In genomic region chr7:122166708-122167107, GRCh38 we compare ENCODE assay signal across 17 cellular contexts. TPM values are rescaled to one million over a fixed set of nuclear protein-coding genes. Genes with fewer than 3 reads are reported as not detected.
DNase-seq lines count a peak whose midpoint lies in the region; TF ChIP-seq lines count a peak whose summit lies in the region.
"Had no signal": no experiment of that assay in that cellular context is flagged by ENCODE, and none has a peak within 500 bp of the region (broad histone marks: within the 10 kb centered on the region; RNA-seq: fewer than 3 reads in every experiment).

No MANE protein-coding gene starts in this region.

- H3K36me3 ChIP-seq in fibroblast of lung (ENCODE audit: control insufficient read depth, insufficient read depth, low read length), result no peaks in the 10 kb centered on the region
- H3K36me3 ChIP-seq in trophoblast cell (ENCODE audit: control insufficient read depth in 1 of 2, insufficient read depth in 2 of 2, low read length in 2 of 2), result no peaks in the 10 kb centered on the region
- H3K36me3 ChIP-seq: stomach had no signal

- no peak overlapping the region for H2AK5ac ChIP-seq in trophoblast cell (ENCODE audit: low read length)

- POLR2A ChIA-PET in RWPE1 (lab: Yijun Ruan, JAX; ENCODE audit: low non-redundant PET), result no interaction called here

- no peak overlapping the region for H4K12ac ChIP-seq in trophoblast cell (ENCODE audit: low read depth, low read length)

- H3K18ac ChIP-seq in trophoblast cell (ENCODE audit: low read length), result no peak overlapping the region

- H3K9me3 ChIP-seq in fibroblast of lung (ENCODE audit: control insufficient read depth, insufficient read depth, low read depth, low read length), result no peaks in the 10 kb centered on the region
- H3K9me3 ChIP-seq in trophoblast cell (ENCODE audit: insufficient read depth, low read depth, low read length), result no peaks in the 10 kb centered on the region
- H3K9me3 ChIP-seq: stomach had no signal

- intact Hi-C loops in posterior cingulate gyrus (cut with DNase I), result no loop called here

- no peaks in the 10 kb centered on the region for H3K79me2 ChIP-seq in fibroblast of lung (ENCODE audit: control insufficient read depth, insufficient read depth, low read length)
- H3K79me2 ChIP-seq in trophoblast cell (ENCODE audit: control insufficient read depth, insufficient read depth, low read length, poor library complexity), result no peaks in the 10 kb centered on the region

- no peak overlapping the region for H4K8ac ChIP-seq in trophoblast cell (ENCODE audit: low read depth, low read length)

- no peak overlapping the region for H3K23ac ChIP-seq in trophoblast cell (ENCODE audit: low read length)

- no peak overlapping the region for H3K14ac ChIP-seq in trophoblast cell (ENCODE audit: low read length)

- no peak overlapping the region for H2BK120ac ChIP-seq in trophoblast cell (ENCODE audit: insufficient read depth, low read length, poor library complexity)

- no peak overlapping the region for H3K4ac ChIP-seq in trophoblast cell (ENCODE audit: low read depth, low read length)

- H3K27me3 ChIP-seq in fibroblast of lung (ENCODE audit: control insufficient read depth, insufficient read depth, low read length) (no peaks in the 10 kb centered on the region), trophoblast cell (ENCODE audit: insufficient read depth, low read length) (no peaks in the 10 kb centered on the region)
- H3K27me3 ChIP-seq: stomach had no signal

- H2AFZ ChIP-seq in fibroblast of lung (ENCODE audit: low read length) (no peak overlapping the region), trophoblast cell (ENCODE audit: insufficient read depth, low read length, poor library complexity) (no peak overlapping the region)

- H4K20me1 ChIP-seq in fibroblast of lung (ENCODE audit: control insufficient read depth, extremely low read depth, insufficient read depth, low read length), result no peaks in the 10 kb centered on the region

- DNase-seq in EL, result peak; percentile 83
- DNase-seq in RWPE1 (ENCODE audit: low spot score), result peak; percentile 21
- DNase-seq in fibroblast of lung (ENCODE audit: low read depth in 2 of 2), result peak; percentile 64 to 84
- DNase-seq in trophoblast cell, result peak; percentile 24 to 80
- DNase-seq in OCI-M1 (lab: John Stamatoyannopoulos, UW), result no peak
- no peak for DNase-seq in GM19240 (ENCODE audit: insufficient read length, low spot score)
- DNase-seq in cerebellar nuclear complex (lab: John Stamatoyannopoulos, UW), result no peak
- no peak for DNase-seq in posterior cingulate gyrus
- DNase-seq: activated CD8-positive, alpha-beta memory T cell treated with anti-CD3 and anti-CD28 coated beads, Interleukin-2, amount 50 U/mL, for 48 hours; CD4-positive, alpha-beta T cell; left colon; naive B cell; NCI-H1048; NCI-H345; stomach had no signal

- WGBS in trophoblast cell (ENCODE audit: extremely low coverage, insufficient coverage, insufficient read length), result no CpG with 5 or more reads among the region's 1 CpG

- H3K4me1 ChIP-seq in fibroblast of lung (ENCODE audit: control insufficient read depth, extremely low read depth, insufficient read depth, low read length) (no peaks in the 10 kb centered on the region), trophoblast cell (ENCODE audit: control insufficient read depth in 1 of 2, insufficient read depth in 2 of 2, low read length in 2 of 2) (peaks cover 2 to 4% of the 10 kb centered on the region in 2 experiments)
- H3K4me1 ChIP-seq: stomach had no signal

- TF ChIP-seq CTCF in RWPE1 (conservative IDR thresholded peaks at IDR 0.05; ENCODE audit: low read depth) (no peak), fibroblast of lung (conservative IDR thresholded peaks at IDR 0.05 in 1 of 2, IDR thresholded peaks at IDR 0.05 in 1 of 2; ENCODE audit: low read depth in 1 of 2, low read length in 2 of 2) (no peak)

- H3K4me2 ChIP-seq in fibroblast of lung (ENCODE audit: extremely low read depth, insufficient read depth, low read length) (no peak overlapping the region), trophoblast cell (ENCODE audit: low read length) (no peak overlapping the region)

- no peak overlapping the region for H3K4me3 ChIP-seq in fibroblast of lung (replicated peaks in 1 of 4; ENCODE audit: control extremely low read depth in 1 of 4, insufficient read depth in 1 of 4, low read depth in 3 of 4, low read length in 4 of 4)
- H3K4me3 ChIP-seq in trophoblast cell (ENCODE audit: low read depth, low read length), result no peak overlapping the region
- H3K4me3 ChIP-seq: coronary artery, stomach had no signal

- H4K91ac ChIP-seq in trophoblast cell (ENCODE audit: low read depth, low read length), result no peak overlapping the region

- no peak overlapping the region for H3K27ac ChIP-seq in RWPE1
- H3K27ac ChIP-seq in fibroblast of lung (ENCODE audit: insufficient read depth, low read length), result no peak overlapping the region
- no peak overlapping the region for H3K27ac ChIP-seq in trophoblast cell (ENCODE audit: low read depth, low read length)
- H3K27ac ChIP-seq: coronary artery, HL-60, stomach had no signal

- CTCF ChIA-PET in RWPE1 (lab: Yijun Ruan, JAX), result interaction anchor here (0.5 kb wide), 2 partner anchors 80 to 169 kb away, joined by 3 to 4 read pairs; no protein-coding TSS in a partner anchor

- H3K79me1 ChIP-seq in trophoblast cell (ENCODE audit: low read length), result peaks cover 2% of the 10 kb centered on the region

- no peak overlapping the region for H2BK12ac ChIP-seq in trophoblast cell (ENCODE audit: low read length)

- no peak overlapping the region for H3K9ac ChIP-seq in fibroblast of lung (ENCODE audit: insufficient read depth, low read length)
- H3K9ac ChIP-seq in trophoblast cell (ENCODE audit: low read length), result no peak overlapping the region

- no peak overlapping the region for H2BK5ac ChIP-seq in trophoblast cell (ENCODE audit: low read depth, low read length, poor library complexity)

RNA-seq across cellular contexts. Expression of gene AASS, which starts 22.7 kb away (rescaled TPM):
- 31.6 and 49.2 TPM in 2 replicates for total RNA-seq in fibroblast of lung
- polyA plus RNA-seq in fibroblast of lung, result 8.6 and 8.8 TPM in 2 replicates
- 9.1 and 9.8 TPM in 2 replicates for polyA plus RNA-seq in fibroblast of lung (2012)
- polyA minus RNA-seq in fibroblast of lung (ENCODE audit: low replicate concordance), result 4.4 and 8.0 TPM in 2 replicates
- 16.1 and 16.4 TPM in 2 replicates for polyA plus RNA-seq in trophoblast cell (2013)

Comparison
In these comparisons a context has a peak if more than half of its experiments do, and no peak if none do; other contexts are left out.
1. DNase-seq: peak in EL (single experiment), RWPE1 (single experiment), fibroblast of lung (2 of 2) and trophoblast cell (2 of 2); none in OCI-M1 (single experiment), GM19240 (single experiment), cerebellar nuclear complex (0 of 2) and posterior cingulate gyrus (0 of 10).